In the genomic region with DNA sequence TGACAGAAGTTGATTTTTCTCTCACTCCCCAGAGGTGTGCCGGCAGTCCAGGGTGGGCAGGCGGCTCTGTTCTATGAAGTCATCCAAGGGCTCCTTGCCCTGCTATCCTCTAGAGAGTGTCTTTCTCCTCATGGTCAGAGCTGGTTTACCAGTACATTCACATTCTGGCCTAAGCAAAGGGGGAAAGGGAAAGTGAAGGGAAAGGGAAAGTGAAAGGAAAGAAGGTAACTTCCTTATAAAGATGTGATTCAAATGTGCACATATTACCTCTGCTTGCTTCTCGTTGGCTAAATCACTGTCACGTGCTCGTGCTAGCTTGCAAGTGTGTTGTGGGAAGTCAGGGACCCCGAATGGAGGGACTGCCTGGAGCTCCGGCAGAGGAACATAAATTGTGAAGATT, we compare ENCODE assay signal across 1 cellular context.
TF ChIP-seq lines count a peak whose summit lies in the region.

No MANE protein-coding gene starts in this region.

TF ChIP-seq in liver, 16 proteins besides CTCF, POLR2A, EP300 and RAD21 (continued from another document):
- TF ChIP-seq, protein P1, sequence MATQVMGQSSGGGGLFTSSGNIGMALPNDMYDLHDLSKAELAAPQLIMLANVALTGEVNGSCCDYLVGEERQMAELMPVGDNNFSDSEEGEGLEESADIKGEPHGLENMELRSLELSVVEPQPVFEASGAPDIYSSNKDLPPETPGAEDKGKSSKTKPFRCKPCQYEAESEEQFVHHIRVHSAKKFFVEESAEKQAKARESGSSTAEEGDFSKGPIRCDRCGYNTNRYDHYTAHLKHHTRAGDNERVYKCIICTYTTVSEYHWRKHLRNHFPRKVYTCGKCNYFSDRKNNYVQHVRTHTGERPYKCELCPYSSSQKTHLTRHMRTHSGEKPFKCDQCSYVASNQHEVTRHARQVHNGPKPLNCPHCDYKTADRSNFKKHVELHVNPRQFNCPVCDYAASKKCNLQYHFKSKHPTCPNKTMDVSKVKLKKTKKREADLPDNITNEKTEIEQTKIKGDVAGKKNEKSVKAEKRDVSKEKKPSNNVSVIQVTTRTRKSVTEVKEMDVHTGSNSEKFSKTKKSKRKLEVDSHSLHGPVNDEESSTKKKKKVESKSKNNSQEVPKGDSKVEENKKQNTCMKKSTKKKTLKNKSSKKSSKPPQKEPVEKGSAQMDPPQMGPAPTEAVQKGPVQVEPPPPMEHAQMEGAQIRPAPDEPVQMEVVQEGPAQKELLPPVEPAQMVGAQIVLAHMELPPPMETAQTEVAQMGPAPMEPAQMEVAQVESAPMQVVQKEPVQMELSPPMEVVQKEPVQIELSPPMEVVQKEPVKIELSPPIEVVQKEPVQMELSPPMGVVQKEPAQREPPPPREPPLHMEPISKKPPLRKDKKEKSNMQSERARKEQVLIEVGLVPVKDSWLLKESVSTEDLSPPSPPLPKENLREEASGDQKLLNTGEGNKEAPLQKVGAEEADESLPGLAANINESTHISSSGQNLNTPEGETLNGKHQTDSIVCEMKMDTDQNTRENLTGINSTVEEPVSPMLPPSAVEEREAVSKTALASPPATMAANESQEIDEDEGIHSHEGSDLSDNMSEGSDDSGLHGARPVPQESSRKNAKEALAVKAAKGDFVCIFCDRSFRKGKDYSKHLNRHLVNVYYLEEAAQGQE (IDR thresholded peaks at IDR 0.05): no peak
- TF ChIP-seq, protein P2, sequence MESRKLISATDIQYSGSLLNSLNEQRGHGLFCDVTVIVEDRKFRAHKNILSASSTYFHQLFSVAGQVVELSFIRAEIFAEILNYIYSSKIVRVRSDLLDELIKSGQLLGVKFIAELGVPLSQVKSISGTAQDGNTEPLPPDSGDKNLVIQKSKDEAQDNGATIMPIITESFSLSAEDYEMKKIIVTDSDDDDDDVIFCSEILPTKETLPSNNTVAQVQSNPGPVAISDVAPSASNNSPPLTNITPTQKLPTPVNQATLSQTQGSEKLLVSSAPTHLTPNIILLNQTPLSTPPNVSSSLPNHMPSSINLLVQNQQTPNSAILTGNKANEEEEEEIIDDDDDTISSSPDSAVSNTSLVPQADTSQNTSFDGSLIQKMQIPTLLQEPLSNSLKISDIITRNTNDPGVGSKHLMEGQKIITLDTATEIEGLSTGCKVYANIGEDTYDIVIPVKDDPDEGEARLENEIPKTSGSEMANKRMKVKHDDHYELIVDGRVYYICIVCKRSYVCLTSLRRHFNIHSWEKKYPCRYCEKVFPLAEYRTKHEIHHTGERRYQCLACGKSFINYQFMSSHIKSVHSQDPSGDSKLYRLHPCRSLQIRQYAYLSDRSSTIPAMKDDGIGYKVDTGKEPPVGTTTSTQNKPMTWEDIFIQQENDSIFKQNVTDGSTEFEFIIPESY (IDR thresholded peaks at IDR 0.05): peak; percentile 7
- TF ChIP-seq SP1 (IDR thresholded peaks at IDR 0.05): peak; percentile 39
